In genomic region chr4:112170451-112170993, GRCh38 we compare ENCODE assay signal across 11 cellular contexts. TPM values are rescaled to one million over a fixed set of nuclear protein-coding genes. Genes with fewer than 3 reads are reported as not detected.
A peak's percentile ranks its signal among the peaks of the same experiment; 100 is the strongest.
DNase-seq lines count a peak whose midpoint lies in the region; ATAC-seq and TF ChIP-seq lines count a peak whose summit lies in the region.
"Had no signal": no experiment of that assay in that cellular context is flagged by ENCODE, and none has a peak within 500 bp of the region (broad histone marks: within the 10 kb centered on the region; RNA-seq: fewer than 3 reads in every experiment).

No MANE protein-coding gene starts in this region.

- BruUV-seq in mammary epithelial cell (replicated peaks; lab: Mats Ljungman, UMichigan), result no TSS peak

- H3K79me2 ChIP-seq in mammary epithelial cell (ENCODE audit: insufficient read depth, low read length), result peaks cover 19% of the 10 kb centered on the region

- H3K9me3 ChIP-seq in MG63, result no peaks in the 10 kb centered on the region
- H3K9me3 ChIP-seq in mammary epithelial cell (replicated peaks; ENCODE audit: insufficient read depth, low read length), result no peaks in the 10 kb centered on the region
- H3K9me3 ChIP-seq: upper lobe of left lung had no signal

- CTCF ChIA-PET in mammary epithelial cell (lab: Charles Lee; ENCODE audit: low non-redundant PET), result no interaction called here

- peak; percentile 28 for DNase-seq in DMS 273 (lab: John Stamatoyannopoulos, UW; ENCODE audit: unreplicated experiment)
- no peak for DNase-seq in DMS 273 treated with DMSO at 0.1 percent for 48 hours (lab: John Stamatoyannopoulos, UW)
- peak; percentile 63 for DNase-seq in MG63
- DNase-seq in mammary epithelial cell, result peak; percentile 87
- DNase-seq in omental fat pad (ENCODE audit: low spot score), result no peak
- DNase-seq in substantia nigra (lab: John Stamatoyannopoulos, UW), result no peak
- DNase-seq: upper lobe of left lung had no signal

- H3K27me3 ChIP-seq in MG63, result no peaks in the 10 kb centered on the region
- H3K27me3 ChIP-seq in mammary epithelial cell (ENCODE audit: insufficient read depth, low read length), result no peaks in the 10 kb centered on the region
- H3K27me3 ChIP-seq: upper lobe of left lung had no signal

- H3K4me3 ChIP-seq in MG63 (no peak overlapping the region), mammary epithelial cell (replicated peaks in 1 of 3; ENCODE audit: insufficient read depth in 1 of 3, low read depth in 2 of 3, low read length in 3 of 3) (no peak overlapping the region)
- H3K4me3 ChIP-seq: skin epidermis, upper lobe of left lung had no signal

- intact Hi-C loops in mammary epithelial cell (cut with micrococcal nuclease), result loop anchor here (1.0 to 2.0 kb wide), 2 partner anchors 24 to 61 kb away; partner anchors contain the start of gene AP1AR

- no peaks in the 10 kb centered on the region for H4K20me1 ChIP-seq in mammary epithelial cell (ENCODE audit: insufficient read depth, low read length)

- H3K4me1 ChIP-seq in mammary epithelial cell (ENCODE audit: insufficient read depth, low read length), result peaks cover 59% of the 10 kb centered on the region
- H3K4me1 ChIP-seq: upper lobe of left lung had no signal

- H3K27ac ChIP-seq in mammary epithelial cell (ENCODE audit: insufficient read depth, low read depth, low read length) (peak overlapping the region; percentile 98), substantia nigra (ENCODE audit: low read depth, low read length, poor library complexity, severe bottlenecking) (no peak overlapping the region)
- H3K27ac ChIP-seq: 22Rv1 had no signal

- WGBS in mammary epithelial cell (ENCODE audit: low coverage, missing lambda C conversion rate), result 3% methylated on average over 3 of the region's 3 CpGs

- peak overlapping the region; percentile 55 for H3K9ac ChIP-seq in mammary epithelial cell (ENCODE audit: insufficient read depth, low read length)

- no peak overlapping the region for H2AFZ ChIP-seq in mammary epithelial cell (ENCODE audit: low read depth, low read length)

- TF ChIP-seq CTCF in mammary epithelial cell (conservative IDR thresholded peaks at IDR 0.05 in 1 of 2, IDR thresholded peaks at IDR 0.05 in 1 of 2; ENCODE audit: extremely low read depth in 1 of 2, insufficient read depth in 1 of 2, low read depth in 1 of 2, low read length in 2 of 2), result no peak
- no peak for TF ChIP-seq CTCF in omental fat pad (IDR thresholded peaks at IDR 0.05)

- ATAC-seq in omental fat pad (ENCODE audit: low FRiP score) (peak; percentile 86), HG03457 (IDR thresholded peaks at IDR 0.05; ENCODE audit: unreplicated experiment) (no peak), GM18858 (IDR thresholded peaks at IDR 0.05; ENCODE audit: unreplicated experiment) (no peak)

- in situ Hi-C loops in mammary epithelial cell (cut with MboI; ENCODE audit: low sequenced_read_pairs in 2 of 2), result no loop called here

- peak overlapping the region; percentile 68 for H3K4me2 ChIP-seq in mammary epithelial cell (ENCODE audit: insufficient read depth, low read depth, low read length)

- dilution Hi-C loops in mammary epithelial cell (cut with HindIII; ENCODE audit: low sequenced_read_pairs), result no loop called here

- no peaks in the 10 kb centered on the region for H3K36me3 ChIP-seq in MG63
- no peaks in the 10 kb centered on the region for H3K36me3 ChIP-seq in mammary epithelial cell (ENCODE audit: insufficient read depth, low read length)

RNA-seq across cellular contexts. Expression of gene FAM241A, which starts 25.3 kb away (rescaled TPM):
- total RNA-seq in MG63 (2014; rRNA removed; shearing (Covaris generic); ENCODE audit: low replicate concordance), result 1.2 and 3.7 TPM in 2 replicates
- total RNA-seq in mammary epithelial cell, result 1 to 10 TPM; 5.5 to 8.1 TPM
- 2.1 TPM for polyA plus RNA-seq in mammary epithelial cell
- 0.98 TPM for polyA minus RNA-seq in mammary epithelial cell
- total RNA-seq in omental fat pad, result 10 to 100 TPM in 3 of 4 donors, 1 to 10 TPM in 1; 6.0 to 37.4 (median 18.9) TPM

Comparison
In these comparisons a context has a peak if more than half of its experiments do, and no peak if none do; other contexts are left out.
1. DNase-seq: peak in DMS 273 (single experiment), MG63 (single experiment) and mammary epithelial cell (single experiment); none in DMS 273 treated with DMSO at 0.1 percent for 48 hours (single experiment), omental fat pad (single experiment) and substantia nigra (0 of 49).